In genomic region chr22:40209945-40210485, GRCh38 we compare ENCODE assay signal across 13 cellular contexts. TPM values are rescaled to one million over a fixed set of nuclear protein-coding genes. Genes with fewer than 3 reads are reported as not detected.
DNase-seq lines count a peak whose midpoint lies in the region; ATAC-seq and TF ChIP-seq lines count a peak whose summit lies in the region.
"Had no signal": no experiment of that assay in that cellular context is flagged by ENCODE, and none has a peak within 500 bp of the region (broad histone marks: within the 10 kb centered on the region; RNA-seq: fewer than 3 reads in every experiment).

No MANE protein-coding gene starts in this region.

- H3K9me2 ChIP-seq in DOHH2 (replicated peaks; ENCODE audit: control insufficient read depth, low read length) (no peaks in the 10 kb centered on the region), hepatocyte (replicated peaks; ENCODE audit: insufficient read depth) (no peaks in the 10 kb centered on the region)

- H3K27ac ChIP-seq in DOHH2 (ENCODE audit: low read depth, low read length) (peak overlapping the region; percentile 76), SJCRH30 (no peak overlapping the region), hepatocyte (no peak overlapping the region)
- H3K27ac ChIP-seq: testis had no signal

- H3K4me3 ChIP-seq in DOHH2 (ENCODE audit: low read length) (peak overlapping the region; percentile 56), SJCRH30 (no peak overlapping the region), hepatocyte (no peak overlapping the region)
- H3K4me3 ChIP-seq: breast epithelium, testis had no signal

- DNase-seq in activated naive CD8-positive, alpha-beta T cell treated with anti-CD3 and anti-CD28 coated beads for 36 hours: no peak
- no peak for DNase-seq in natural killer cell treated with Interleukin-12 subunit alpha and Interleukin-12 subunit beta and Interleukin-15 and Interleukin-18, amount 100 ng/mL, for 72 hours (ENCODE audit: low spot score)
- DNase-seq in SJCRH30 (no peak), hepatocyte (ENCODE audit: low spot score) (no peak)
- DNase-seq: foreskin melanocyte, NCI-H1694, NCI-H526 treated with DMSO at 0.1 percent for 48 hours, nephron progenitor cell, testis had no signal

- H3K79me2 ChIP-seq in DOHH2 (ENCODE audit: control insufficient read depth, low read length) (peaks cover 95% of the 10 kb centered on the region), hepatocyte (peaks cover 99% of the 10 kb centered on the region)

- H4K20me1 ChIP-seq in DOHH2 (ENCODE audit: control insufficient read depth, insufficient read depth, low read depth, low read length) (peaks cover 17% of the 10 kb centered on the region), hepatocyte (ENCODE audit: insufficient read depth, poor library complexity, severe bottlenecking) (peaks cover 70% of the 10 kb centered on the region)

- H3K4me2 ChIP-seq in DOHH2 (ENCODE audit: low read length) (peak overlapping the region; percentile 84), hepatocyte (no peak overlapping the region)

- no peaks in the 10 kb centered on the region for H3K27me3 Mint-ChIP-seq in IgD-negative memory B cell
- no peaks in the 10 kb centered on the region for H3K27me3 Mint-ChIP-seq in activated naive CD8-positive, alpha-beta T cell treated with anti-CD3 and anti-CD28 coated beads for 36 hours
- no peaks in the 10 kb centered on the region for H3K27me3 Mint-ChIP-seq in natural killer cell treated with Interleukin-12 subunit alpha and Interleukin-12 subunit beta and Interleukin-15 and Interleukin-18, amount 100 ng/mL, for 72 hours

- peaks cover 15% of the 10 kb centered on the region for H3F3A ChIP-seq in DOHH2 (ENCODE audit: control insufficient read depth, insufficient read depth)

- 96% methylated on average over 4 of the region's 4 CpGs for WGBS in hepatocyte (ENCODE audit: low lambda C conversion rate, missing lambda C conversion rate)

- TF ChIP-seq CTCF in DOHH2 (IDR thresholded peaks at IDR 0.05; ENCODE audit: low read depth, low read length, poor library complexity, severe bottlenecking) (no peak), hepatocyte (IDR thresholded peaks at IDR 0.05; ENCODE audit: poor library complexity) (no peak)

- no peak for ATAC-seq in natural killer cell treated with Interleukin-12 subunit alpha and Interleukin-12 subunit beta and Interleukin-15 and Interleukin-18, amount 100 ng/mL, for 72 hours
- no peak for ATAC-seq in GM19324 (IDR thresholded peaks at IDR 0.05; ENCODE audit: low FRiP score, unreplicated experiment)

- peaks cover 5% of the 10 kb centered on the region for H3K36me3 Mint-ChIP-seq in IgD-negative memory B cell
- peaks cover 12% of the 10 kb centered on the region for H3K36me3 Mint-ChIP-seq in activated naive CD8-positive, alpha-beta T cell treated with anti-CD3 and anti-CD28 coated beads for 36 hours
- H3K36me3 Mint-ChIP-seq in natural killer cell treated with Interleukin-12 subunit alpha and Interleukin-12 subunit beta and Interleukin-15 and Interleukin-18, amount 100 ng/mL, for 72 hours: no peaks in the 10 kb centered on the region

- H3K4me1 ChIP-seq in DOHH2 (ENCODE audit: control insufficient read depth, low read length): peaks cover 71% of the 10 kb centered on the region
- H3K4me1 ChIP-seq in SJCRH30: peaks cover 4% of the 10 kb centered on the region; the same call in 1 of the 2 replicates
- peaks cover 11% of the 10 kb centered on the region for H3K4me1 ChIP-seq in hepatocyte (ENCODE audit: insufficient read depth)

- H3K9me3 Mint-ChIP-seq in IgD-negative memory B cell: no peaks in the 10 kb centered on the region
- H3K9me3 Mint-ChIP-seq in activated naive CD8-positive, alpha-beta T cell treated with anti-CD3 and anti-CD28 coated beads for 36 hours: peaks cover 1% of the 10 kb centered on the region
- no peaks in the 10 kb centered on the region for H3K9me3 Mint-ChIP-seq in natural killer cell treated with Interleukin-12 subunit alpha and Interleukin-12 subunit beta and Interleukin-15 and Interleukin-18, amount 100 ng/mL, for 72 hours
- H3K9me3 Mint-ChIP-seq: nephron progenitor cell had no signal

- H3K27ac Mint-ChIP-seq in IgD-negative memory B cell: peak overlapping the region; percentile 14 to 80 (median 25)
- H3K27ac Mint-ChIP-seq in activated naive CD8-positive, alpha-beta T cell treated with anti-CD3 and anti-CD28 coated beads for 36 hours: peak overlapping the region; percentile 73
- H3K27ac Mint-ChIP-seq in natural killer cell treated with Interleukin-12 subunit alpha and Interleukin-12 subunit beta and Interleukin-15 and Interleukin-18, amount 100 ng/mL, for 72 hours: peak overlapping the region; percentile 50 to 57
- H3K27ac Mint-ChIP-seq: nephron progenitor cell had no signal

- H3K4me3 Mint-ChIP-seq in IgD-negative memory B cell: peak overlapping the region in 3 of 4 donors; percentile 51 to 85 (median 84)
- no peak overlapping the region for H3K4me3 Mint-ChIP-seq in activated naive CD8-positive, alpha-beta T cell treated with anti-CD3 and anti-CD28 coated beads for 36 hours
- no peak overlapping the region for H3K4me3 Mint-ChIP-seq in natural killer cell treated with Interleukin-12 subunit alpha and Interleukin-12 subunit beta and Interleukin-15 and Interleukin-18, amount 100 ng/mL, for 72 hours
- H3K4me3 Mint-ChIP-seq: nephron progenitor cell had no signal

- H3K27me3 ChIP-seq in DOHH2 (ENCODE audit: control insufficient read depth, low read length) (no peaks in the 10 kb centered on the region), SJCRH30 (no peaks in the 10 kb centered on the region), hepatocyte (no peaks in the 10 kb centered on the region)
- H3K27me3 ChIP-seq: breast epithelium, testis had no signal

- peaks cover 44 to 52% (median 47%) of the 10 kb centered on the region in 3 donors for H3K4me1 Mint-ChIP-seq in IgD-negative memory B cell
- H3K4me1 Mint-ChIP-seq in activated naive CD8-positive, alpha-beta T cell treated with anti-CD3 and anti-CD28 coated beads for 36 hours: peaks cover 66% of the 10 kb centered on the region
- H3K4me1 Mint-ChIP-seq in natural killer cell treated with Interleukin-12 subunit alpha and Interleukin-12 subunit beta and Interleukin-15 and Interleukin-18, amount 100 ng/mL, for 72 hours (ENCODE audit: low read depth in 2 of 2): peaks cover 40 to 50% of the 10 kb centered on the region in 2 donors

- H2AFZ ChIP-seq in hepatocyte: no peak overlapping the region

- H3K36me3 ChIP-seq in DOHH2 (ENCODE audit: control insufficient read depth, low read length) (peaks cover 4% of the 10 kb centered on the region; the same call in 1 of the 2 replicates), SJCRH30 (no peaks in the 10 kb centered on the region), hepatocyte (replicated peaks; ENCODE audit: insufficient read depth, low read depth) (no peaks in the 10 kb centered on the region)
- H3K36me3 ChIP-seq: breast epithelium had no signal

- H3K9me3 ChIP-seq in DOHH2 (ENCODE audit: control insufficient read depth, insufficient read depth, low read length): no peaks in the 10 kb centered on the region
- H3K9me3 ChIP-seq in SJCRH30 (replicated peaks): no peaks in the 10 kb centered on the region
- H3K9me3 ChIP-seq in hepatocyte (ENCODE audit: low read depth): no peaks in the 10 kb centered on the region
- H3K9me3 ChIP-seq: breast epithelium, testis had no signal

RNA-seq across cellular contexts. Expression of gene TNRC6B, which starts 32.3 kb away (rescaled TPM):
- polyA plus RNA-seq in IgD-negative memory B cell (143 TPM), hepatocyte (23.7 and 30.8 TPM in 2 replicates)
- 10 to 100 TPM; 35.9 to 37.5 TPM for total RNA-seq in activated naive CD8-positive, alpha-beta T cell treated with anti-CD3 and anti-CD28 coated beads for 36 hours
- 10 to 100 TPM; 43.6 to 52.7 TPM for total RNA-seq in natural killer cell treated with Interleukin-12 subunit alpha and Interleukin-12 subunit beta and Interleukin-15 and Interleukin-18, amount 100 ng/mL, for 72 hours
- total RNA-seq in SJCRH30 (2014; rRNA removed; shearing (Covaris generic)): 16.4 and 19.7 TPM in 2 replicates
- 25.8 TPM in 2 replicates for total RNA-seq in hepatocyte

Comparison
In these comparisons a context has a peak if more than half of its experiments do, and no peak if none do; other contexts are left out.
1. H3K4me3 Mint-ChIP-seq: peak in IgD-negative memory B cell (3 of 4); none in activated naive CD8-positive, alpha-beta T cell treated with anti-CD3 and anti-CD28 coated beads for 36 hours (single experiment) and natural killer cell treated with Interleukin-12 subunit alpha and Interleukin-12 subunit beta and Interleukin-15 and Interleukin-18, amount 100 ng/mL, for 72 hours (single experiment).
2. Peak in every context shown above with its lines, with median percentiles within 50 percentile points of each other: H3K27ac Mint-ChIP-seq.